22 cellular contexts compared by ENCODE assay signal in the genomic region with DNA sequence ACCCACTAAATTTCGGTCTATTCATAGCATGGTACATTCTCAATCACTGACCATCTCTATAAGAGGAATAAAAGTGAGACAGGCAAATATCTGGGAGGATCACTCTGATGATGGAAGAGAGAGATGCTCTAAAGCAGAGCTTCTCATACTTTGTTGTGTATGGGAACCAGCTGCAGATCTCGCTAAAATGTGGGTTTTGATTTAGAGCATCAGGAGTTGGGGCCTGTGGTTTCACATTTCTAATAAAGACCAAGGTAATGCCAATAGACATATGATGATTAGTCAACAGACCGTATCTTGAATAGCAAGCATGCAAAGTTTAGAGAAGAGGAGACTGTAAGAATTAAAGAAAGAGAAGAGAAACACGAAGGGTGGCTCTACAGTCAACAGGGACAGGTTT.
A peak's percentile ranks its signal among the peaks of the same experiment; 100 is the strongest.
DNase-seq lines count a peak whose midpoint lies in the region; ATAC-seq, FAIRE-seq and TF ChIP-seq lines count a peak whose summit lies in the region.
"Had no signal": no experiment of that assay in that cellular context is flagged by ENCODE, and none has a peak within 500 bp of the region (broad histone marks: within the 10 kb centered on the region; RNA-seq: fewer than 3 reads in every experiment).

No MANE protein-coding gene starts in this region.

- no peaks in the 10 kb centered on the region for H3K36me3 ChIP-seq in GM06990 (ENCODE audit: control insufficient read depth, insufficient read depth, low read length)
- H3K36me3 ChIP-seq in GM12878 (ENCODE audit: control insufficient read depth in 2 of 2, insufficient read depth in 2 of 2, low read length in 1 of 2) = no peaks in the 10 kb centered on the region
- H3K36me3 ChIP-seq in right lobe of liver = peaks cover 0 to 11% (median 0%) of the 10 kb centered on the region in 4 donors
- H3K36me3 ChIP-seq: Peyer's patch had no signal

- H2AFZ ChIP-seq in GM12878 (ENCODE audit: control insufficient read depth, low read depth, low read length) = no peak overlapping the region
- H2AFZ ChIP-seq: GM23338 had no signal

- BruUV-seq in GM12878 (replicated peaks; lab: Mats Ljungman, UMichigan) = no TSS peak

- POLR2A ChIA-PET in GM12878 (lab: Charles Lee) = no interaction called here

- no peaks in the 10 kb centered on the region for H3K4me1 ChIP-seq in GM12878 (ENCODE audit: control insufficient read depth, insufficient read depth, low read length)
- H3K4me1 ChIP-seq in right lobe of liver = no peaks in the 10 kb centered on the region
- H3K4me1 ChIP-seq: Caco-2, Peyer's patch had no signal

- H3K9me3 ChIP-seq in GM12878 (replicated peaks; ENCODE audit: control insufficient read depth, insufficient read depth, low read length) (no peaks in the 10 kb centered on the region), right lobe of liver (no peaks in the 10 kb centered on the region)
- H3K9me3 ChIP-seq: Caco-2, Peyer's patch had no signal

- H3K79me2 ChIP-seq in GM12878 (ENCODE audit: control insufficient read depth, insufficient read depth, low read length) = no peaks in the 10 kb centered on the region

- peak; percentile 48 for ATAC-seq in HG03354 (IDR thresholded peaks at IDR 0.05; ENCODE audit: poor library complexity, severe bottlenecking, unreplicated experiment)
- peak; percentile 36 for ATAC-seq in GM12878
- no peak for ATAC-seq in right lobe of liver
- ATAC-seq: CD8-positive, alpha-beta T cell; GM23338 had no signal

- in situ Hi-C loops in GM12878 (cut with MboI) (no loop called here), GM13976 (cut with MboI; ENCODE audit: low sequenced_read_pairs, unreplicated experiment) (no loop called here)

- RAD21 ChIA-PET in GM12878 (lab: Charles Lee; ENCODE audit: unreplicated experiment) = no interaction called here

- TF ChIP-seq CTCF in GM06990 (IDR thresholded peaks at IDR 0.05; ENCODE audit: insufficient read depth, low read length, poor library complexity, severe bottlenecking) (no peak), GM12878 (IDR thresholded peaks at IDR 0.05 in 2 of 3, conservative IDR thresholded peaks at IDR 0.05 in 1 of 3; ENCODE audit: control insufficient read depth in 2 of 3, extremely low read depth in 1 of 3, insufficient read depth in 1 of 3, low read depth in 3 of 3, low read length in 3 of 3) (no peak), GM13976 (IDR thresholded peaks at IDR 0.05; ENCODE audit: borderline replicate concordance, control extremely low read depth, extremely low read depth, insufficient read depth, missing control alignments) (no peak), right lobe of liver (IDR thresholded peaks at IDR 0.05) (no peak)

- intact Hi-C loops in GM12878 (cut with micrococcal nuclease; ENCODE audit: unreplicated experiment) = loop anchor here (2.0 to 10.0 kb wide), 4 partner anchors 42 to 140 kb away; no protein-coding TSS in a partner anchor
- intact Hi-C loops in right lobe of liver (cut with DNase I) = no loop called here

- CTCF ChIA-PET in GM12878 (lab: Yijun Ruan, JAX) = no interaction called here

- H3K27ac ChIP-seq in GM12878 (ENCODE audit: control insufficient read depth, insufficient read depth) (no peak overlapping the region), right lobe of liver (no peak overlapping the region)
- H3K27ac ChIP-seq: 22Rv1, C4-2B, Peyer's patch, SK-N-MC had no signal

- TF ChIP-seq RAD21 in GM12878 (IDR thresholded peaks at IDR 0.05; ENCODE audit: insufficient read depth, low read depth, low read length) = no peak

- DNase-seq in GM06990 (ENCODE audit: extremely low read depth, insufficient read length) (peak; percentile 20), GM19239 (ENCODE audit: insufficient read length, low spot score) (no peak), GM12878 (ENCODE audit: low read depth, low spot score) (peak; percentile 23), GM13976 (ENCODE audit: low spot score) (no peak), right lobe of liver (no peak)
- no peak for DNase-seq in stimulated activated CD4-positive, alpha-beta T cell treated with anti-CD3 and anti-CD28 coated beads, Interleukin-12 subunit alpha, Interleukin-12 subunit beta, amount 100 ng/mL, for 4 hours
- DNase-seq: Caco-2; CD8-positive, alpha-beta T cell; H9; NCI-H1092; NCI-H1417 treated with DMSO at 0.1 percent for 48 hours; NCI-H1694 treated with DMSO at 0.1 percent for 48 hours; NCI-H2081; NCI-H2227 treated with DMSO at 0.1 percent for 48 hours; NCI-H526 treated with DMSO at 0.1 percent for 48 hours; Peyer's patch; SIG-M5 had no signal

- no peak for TF ChIP-seq EP300 in GM12878 (IDR thresholded peaks at IDR 0.05; ENCODE audit: borderline replicate concordance in 1 of 2, control insufficient read depth in 1 of 2, low read depth in 2 of 2, low read length in 2 of 2)

- FAIRE-seq in GM19239 (lab: Jason Lieb, UNC) = peak; percentile 44
- no peak for FAIRE-seq in GM12878 (lab: Jason Lieb, UNC)

- 7% methylated on average over 4 of the region's 4 CpGs for WGBS in GM12878 (ENCODE audit: insufficient coverage, insufficient replicate concordance, low lambda C conversion rate, missing lambda C conversion rate)
- WGBS in right lobe of liver (ENCODE audit: insufficient coverage, low coverage, low lambda C conversion rate, missing lambda C conversion rate) = 47% methylated on average over 4 of the region's 4 CpGs

- H3K4me2 ChIP-seq in GM12878 (ENCODE audit: control insufficient read depth, insufficient read depth) = no peak overlapping the region; the same call in 1 of the 2 replicates
- H3K4me2 ChIP-seq: GM23338 had no signal

- no peaks in the 10 kb centered on the region for H3K27me3 ChIP-seq in GM06990 (replicated peaks; ENCODE audit: control insufficient read depth, insufficient read depth, low read length)
- no peaks in the 10 kb centered on the region for H3K27me3 ChIP-seq in GM12878 (replicated peaks in 1 of 2; ENCODE audit: control insufficient read depth in 2 of 2, insufficient read depth in 2 of 2, low read length in 1 of 2)
- H3K27me3 ChIP-seq in right lobe of liver = no peaks in the 10 kb centered on the region
- H3K27me3 ChIP-seq: Peyer's patch had no signal

- no peaks in the 10 kb centered on the region for H4K20me1 ChIP-seq in GM12878 (ENCODE audit: control insufficient read depth, insufficient read depth)

- TF ChIP-seq POLR2A in GM12878 (IDR thresholded peaks at IDR 0.05; ENCODE audit: low read depth, low read length) (no peak), right lobe of liver (IDR thresholded peaks at IDR 0.05) (no peak)

- SMC1A ChIA-PET in GM12878 (lab: Charles Lee; ENCODE audit: uncharacterized antibody, unreplicated experiment) = interaction anchor here (0.8 to 3.2 kb wide), 3 partner anchors 9 to 34 kb away, joined by 3 to 14 read pairs (median 3); no protein-coding TSS in a partner anchor

- H3K4me3 ChIP-seq in GM06990 (replicated peaks; ENCODE audit: low read depth, low read length) (no peak overlapping the region), GM12878 (no peak overlapping the region), right lobe of liver (no peak overlapping the region)
- H3K4me3 ChIP-seq: GM23338, Peyer's patch, SK-N-MC had no signal

- H3K9ac ChIP-seq in GM12878 (ENCODE audit: control insufficient read depth, insufficient read depth, low read length) = no peak overlapping the region

TF ChIP-seq in GM12878, 131 proteins besides CTCF, POLR2A, EP300 and RAD21:
- peak; percentile 28; the same call in 1 of the 2 replicates for TF ChIP-seq RUNX3 (IDR thresholded peaks at IDR 0.05; ENCODE audit: low read length)
- no peak for TF ChIP-seq SUZ12 (IDR thresholded peaks at IDR 0.05; ENCODE audit: unreplicated experiment)

Comparison
In these comparisons a context has a peak if more than half of its experiments do, and no peak if none do; other contexts are left out.
1. DNase-seq: peak in GM06990 (single experiment) and GM12878 (single experiment); none in GM19239 (single experiment), GM13976 (single experiment), right lobe of liver (0 of 3) and stimulated activated CD4-positive, alpha-beta T cell treated with anti-CD3 and anti-CD28 coated beads, Interleukin-12 subunit alpha, Interleukin-12 subunit beta, amount 100 ng/mL, for 4 hours (single experiment).
2. ATAC-seq: peak in HG03354 (single experiment) and GM12878 (single experiment); none in right lobe of liver (0 of 4).